9 cellular contexts compared by ENCODE assay signal in genomic region chr11:58574851-58575250, GRCh38. TPM values are rescaled to one million over a fixed set of nuclear protein-coding genes. Genes with fewer than 3 reads are reported as not detected.
DNase-seq lines count a peak whose midpoint lies in the region; ATAC-seq and TF ChIP-seq lines count a peak whose summit lies in the region.
"Had no signal": no experiment of that assay in that cellular context is flagged by ENCODE, and none has a peak within 500 bp of the region (broad histone marks: within the 10 kb centered on the region; RNA-seq: fewer than 3 reads in every experiment).

No MANE protein-coding gene starts in this region.

- no peaks in the 10 kb centered on the region; the same call in 1 of the 2 replicates for H3K36me3 ChIP-seq in BJ (ENCODE audit: control insufficient read depth, insufficient read depth, low read length)
- no peaks in the 10 kb centered on the region for H3K36me3 ChIP-seq in KMS-11 (ENCODE audit: insufficient read depth)
- H3K36me3 ChIP-seq in mammary epithelial cell (ENCODE audit: insufficient read depth, low read length), result no peaks in the 10 kb centered on the region
- H3K36me3 ChIP-seq in naive thymus-derived CD4-positive, alpha-beta T cell (ENCODE audit: control insufficient read depth in 2 of 3, insufficient read depth in 3 of 3, low read length in 3 of 3), result peaks cover 5 to 12% (median 7%) of the 10 kb centered on the region in 3 experiments

- no TSS peak for BruUV-seq in mammary epithelial cell (replicated peaks; lab: Mats Ljungman, UMichigan)

- H3K79me2 ChIP-seq in KMS-11 (ENCODE audit: insufficient read depth, low read depth) (peaks cover 15% of the 10 kb centered on the region), mammary epithelial cell (ENCODE audit: insufficient read depth, low read length) (peaks cover 47% of the 10 kb centered on the region)

- peaks cover 0 to 9% (median 0%) of the 10 kb centered on the region in 11 donors for H3K9me3 Mint-ChIP-seq in naive thymus-derived CD4-positive, alpha-beta T cell
- H3K9me3 Mint-ChIP-seq: endodermal cell had no signal

- no peak for ATAC-seq in naive thymus-derived CD4-positive, alpha-beta T cell
- ATAC-seq in HG02852 (IDR thresholded peaks at IDR 0.05; ENCODE audit: unreplicated experiment), result no peak
- no peak for ATAC-seq in GM18909 (IDR thresholded peaks at IDR 0.05; ENCODE audit: poor library complexity, unreplicated experiment)
- no peak for ATAC-seq in HG03520 (IDR thresholded peaks at IDR 0.05; ENCODE audit: unreplicated experiment)

- H3K4me1 ChIP-seq in KMS-11 (ENCODE audit: low read depth, poor library complexity, severe bottlenecking) (peaks cover 53% of the 10 kb centered on the region), mammary epithelial cell (ENCODE audit: insufficient read depth, low read length) (peaks cover 44% of the 10 kb centered on the region)
- H3K4me1 ChIP-seq in naive thymus-derived CD4-positive, alpha-beta T cell (ENCODE audit: control insufficient read depth in 2 of 2, insufficient read depth in 2 of 2, low read length in 2 of 2), result peaks cover 31 to 40% of the 10 kb centered on the region in 2 donors

- peak overlapping the region; percentile 60 for H3K4me2 ChIP-seq in KMS-11
- H3K4me2 ChIP-seq in mammary epithelial cell (ENCODE audit: insufficient read depth, low read depth, low read length), result peak overlapping the region; percentile 74

- POLR2A ChIA-PET in BJ (lab: Charles Lee), result no interaction called here
- POLR2A ChIA-PET in naive thymus-derived CD4-positive, alpha-beta T cell (lab: Charles Lee), result interaction anchor here (1.2 to 8.6 kb wide), 6 partner anchors 7 to 767 kb away, joined by 3 to 140 read pairs (median 17); no protein-coding TSS in a partner anchor

- peaks cover 20 to 76% (median 65%) of the 10 kb centered on the region in 7 donors for H3K4me1 Mint-ChIP-seq in naive thymus-derived CD4-positive, alpha-beta T cell

- DNase-seq in BJ (ENCODE audit: low read depth), result peak; percentile 36
- peak; percentile 52 for DNase-seq in mammary epithelial cell
- DNase-seq in naive thymus-derived CD4-positive, alpha-beta T cell, result no peak
- no peak for DNase-seq in cerebellar nuclear complex (lab: John Stamatoyannopoulos, UW)
- DNase-seq: endodermal cell had no signal

- dilution Hi-C loops in mammary epithelial cell (cut with HindIII; ENCODE audit: low sequenced_read_pairs), result no loop called here

- peak overlapping the region; percentile 90 to 100 (median 99) for H3K27ac Mint-ChIP-seq in naive thymus-derived CD4-positive, alpha-beta T cell
- H3K27ac Mint-ChIP-seq: endodermal cell had no signal

- H3K9ac ChIP-seq in KMS-11 (peak overlapping the region; percentile 100; the same call in 1 of the 2 replicates), mammary epithelial cell (ENCODE audit: insufficient read depth, low read length) (peak overlapping the region; percentile 86)

- CTCF ChIA-PET in BJ (lab: Yijun Ruan, JAX) (no interaction called here), mammary epithelial cell (lab: Charles Lee; ENCODE audit: low non-redundant PET) (no interaction called here)
- CTCF ChIA-PET in naive thymus-derived CD4-positive, alpha-beta T cell (lab: Charles Lee), result interaction anchor here (0.6 kb wide), 1 partner anchor 779 kb away, joined by 3 read pairs; no protein-coding TSS in a partner anchor

- H3K4me3 ChIP-seq in BJ (ENCODE audit: low read depth, low read length) (no peak overlapping the region), KMS-11 (IDR thresholded peaks at IDR 0.05; ENCODE audit: insufficient read depth, low read depth, low read length) (no peak overlapping the region), mammary epithelial cell (replicated peaks in 1 of 3; ENCODE audit: insufficient read depth in 1 of 3, low read depth in 2 of 3, low read length in 3 of 3) (peak overlapping the region in 2 of 3 experiments; percentile 4 to 22)
- peak overlapping the region; percentile 99 for H3K4me3 ChIP-seq in naive thymus-derived CD4-positive, alpha-beta T cell (ENCODE audit: low read length)

- peak overlapping the region; percentile 100 for H3K27ac ChIP-seq in KMS-11
- peak overlapping the region; percentile 99 for H3K27ac ChIP-seq in mammary epithelial cell (ENCODE audit: insufficient read depth, low read depth, low read length)
- H3K27ac ChIP-seq in naive thymus-derived CD4-positive, alpha-beta T cell (ENCODE audit: low read depth, low read length), result peak overlapping the region; percentile 98

- in situ Hi-C loops in mammary epithelial cell (cut with MboI; ENCODE audit: low sequenced_read_pairs in 2 of 2), result loop anchor here in 1 of 2 donors (5.0 kb wide), 1 partner anchor 212 kb away; no protein-coding TSS in a partner anchor

- peaks cover 4% of the 10 kb centered on the region for H3K9me3 ChIP-seq in mammary epithelial cell (replicated peaks; ENCODE audit: insufficient read depth, low read length)
- H3K9me3 ChIP-seq in naive thymus-derived CD4-positive, alpha-beta T cell (ENCODE audit: control insufficient read depth in 2 of 3, low read length in 3 of 3), result no peaks in the 10 kb centered on the region

- H3K4me3 Mint-ChIP-seq in naive thymus-derived CD4-positive, alpha-beta T cell, result peak overlapping the region; percentile 95 to 99 (median 96)
- H3K4me3 Mint-ChIP-seq: endodermal cell had no signal

- intact Hi-C loops in mammary epithelial cell (cut with micrococcal nuclease), result loop anchor here (5.0 kb wide), 4 partner anchors 197 to 977 kb away; partner anchors contain the start of gene ZDHHC5
- intact Hi-C loops in naive thymus-derived CD4-positive, alpha-beta T cell (cut with micrococcal nuclease), result loop anchor here (1.0 to 10.0 kb wide), 5 partner anchors 50 to 1238 kb away; partner anchors contain the start of genes P2RX3 (in 1 of the 2), SLC43A3 (in 1 of the 2) and SSRP1 (in 1 of the 2)

- no peak for TF ChIP-seq CTCF in BJ (IDR thresholded peaks at IDR 0.05; ENCODE audit: insufficient read depth, low read depth, low read length)
- no peak for TF ChIP-seq CTCF in KMS-11 (conservative IDR thresholded peaks at IDR 0.05; ENCODE audit: low read depth, low read length)
- TF ChIP-seq CTCF in mammary epithelial cell (conservative IDR thresholded peaks at IDR 0.05 in 1 of 2, IDR thresholded peaks at IDR 0.05 in 1 of 2; ENCODE audit: extremely low read depth in 1 of 2, insufficient read depth in 1 of 2, low read depth in 1 of 2, low read length in 2 of 2), result no peak

- H2AFZ ChIP-seq in KMS-11 (ENCODE audit: low read depth) (0 out of 2 replicates have a peak overlapping the region, but pooled peaks have one; percentile 10), mammary epithelial cell (ENCODE audit: low read depth, low read length) (peak overlapping the region; percentile 59)

- peaks cover 5 to 28% (median 9%) of the 10 kb centered on the region in 5 donors for H3K36me3 Mint-ChIP-seq in naive thymus-derived CD4-positive, alpha-beta T cell

- peaks cover 0 to 5% (median 0%) of the 10 kb centered on the region in 5 donors for H3K27me3 Mint-ChIP-seq in naive thymus-derived CD4-positive, alpha-beta T cell

- H4K20me1 ChIP-seq in KMS-11 (ENCODE audit: insufficient read depth), result no peaks in the 10 kb centered on the region
- no peaks in the 10 kb centered on the region for H4K20me1 ChIP-seq in mammary epithelial cell (ENCODE audit: insufficient read depth, low read length)

- H3K27me3 ChIP-seq in BJ (ENCODE audit: control insufficient read depth, insufficient read depth, low read length) (no peaks in the 10 kb centered on the region), KMS-11 (ENCODE audit: insufficient read depth, low read depth) (no peaks in the 10 kb centered on the region), mammary epithelial cell (ENCODE audit: insufficient read depth, low read length) (no peaks in the 10 kb centered on the region)
- no peaks in the 10 kb centered on the region for H3K27me3 ChIP-seq in naive thymus-derived CD4-positive, alpha-beta T cell (ENCODE audit: control insufficient read depth in 2 of 2, insufficient read depth in 2 of 2, low read length in 2 of 2)

RNA-seq across cellular contexts. Expression of gene LPXN, which starts 0.8 kb away (rescaled TPM):
- 29.2 TPM in 2 replicates for polyA plus RNA-seq in BJ (2011; rRNA removed)
- polyA minus RNA-seq in BJ (2011; rRNA and poly(A)+ RNA removed), result 17.4 and 21.2 TPM in 2 replicates
- total RNA-seq in mammary epithelial cell, result 10 to 100 TPM in 1 of 2 donors, 1 to 10 TPM in 1; 8.7 to 18.8 TPM
- polyA plus RNA-seq in mammary epithelial cell, result 68.1 TPM
- 61.3 TPM for polyA minus RNA-seq in mammary epithelial cell
- total RNA-seq in naive thymus-derived CD4-positive, alpha-beta T cell, result 100 to 1,000 TPM in 3 of 5 experiments, 10 to 100 TPM in 2; 58.2 to 147 (median 142) TPM
- 100 to 1,000 TPM; 169 to 215 TPM for polyA plus RNA-seq in naive thymus-derived CD4-positive, alpha-beta T cell

RNA-seq across cellular contexts. Expression of gene ZFP91, which starts 4.0 kb away (rescaled TPM):
- 18.3 and 33.5 TPM in 2 replicates for polyA plus RNA-seq in BJ (2011; rRNA removed)
- 19.1 and 22.0 TPM in 2 replicates for polyA minus RNA-seq in BJ (2011; rRNA and poly(A)+ RNA removed)
- 10 to 100 TPM; 48.5 to 72.2 TPM for total RNA-seq in mammary epithelial cell
- 24.4 TPM for polyA plus RNA-seq in mammary epithelial cell
- polyA minus RNA-seq in mammary epithelial cell, result 39.6 TPM
- total RNA-seq in naive thymus-derived CD4-positive, alpha-beta T cell, result 10 to 100 TPM; 36.9 to 53.8 (median 40.9) TPM
- 1 to 10 TPM; 6.5 to 7.2 TPM for polyA plus RNA-seq in naive thymus-derived CD4-positive, alpha-beta T cell

RNA-seq across cellular contexts. Expression of gene CNTF, which starts 47.6 kb away (rescaled TPM):
- 0.15 and 0.63 TPM in 2 replicates for polyA plus RNA-seq in BJ (2011; rRNA removed)
- 1.5 and 2.6 TPM in 2 replicates for polyA minus RNA-seq in BJ (2011; rRNA and poly(A)+ RNA removed)
- total RNA-seq in mammary epithelial cell, result 1 to 10 TPM; 2.2 to 3.0 TPM
- polyA plus RNA-seq in mammary epithelial cell, result 0.46 TPM
- polyA minus RNA-seq in mammary epithelial cell, result not detected
- total RNA-seq in naive thymus-derived CD4-positive, alpha-beta T cell, result 1 to 10 TPM; 2.9 to 4.9 (median 4.0) TPM
- under 1 TPM in 1 of 2 donors, not detected in 1; 0.10 TPM for polyA plus RNA-seq in naive thymus-derived CD4-positive, alpha-beta T cell

Comparison
In these comparisons a context has a peak if more than half of its experiments do, and no peak if none do; other contexts are left out.
1. DNase-seq: peak in BJ (single experiment) and mammary epithelial cell (single experiment); none in naive thymus-derived CD4-positive, alpha-beta T cell (0 of 9) and cerebellar nuclear complex (0 of 2).
2. H3K4me3 ChIP-seq: peak in mammary epithelial cell (2 of 3) and naive thymus-derived CD4-positive, alpha-beta T cell (single experiment); none in BJ (single experiment) and KMS-11 (single experiment).
3. Peak in every context shown above with its lines, with median percentiles within 50 percentile points of each other: H3K27ac ChIP-seq.